ENCODE assay signal across 27 cellular contexts in genomic region chr6:5809471-5809870, GRCh38.
DNase-seq lines count a peak whose midpoint lies in the region; ATAC-seq and TF ChIP-seq lines count a peak whose summit lies in the region.
"Had no signal": no experiment of that assay in that cellular context is flagged by ENCODE, and none has a peak within 500 bp of the region (broad histone marks: within the 10 kb centered on the region; RNA-seq: fewer than 3 reads in every experiment).

No MANE protein-coding gene starts in this region.

- H3K79me2 ChIP-seq in OCI-LY1 (ENCODE audit: insufficient read depth, low read length): no peaks in the 10 kb centered on the region

- H3K27ac ChIP-seq in CD4-positive, alpha-beta memory T cell (ENCODE audit: low read depth, low read length): no peak overlapping the region
- no peak overlapping the region for H3K27ac ChIP-seq in OCI-LY1 (ENCODE audit: low read depth, low read length, poor library complexity, severe bottlenecking)
- H3K27ac ChIP-seq in gastroesophageal sphincter: no peak overlapping the region
- H3K27ac ChIP-seq: 22Rv1; BLaER1 treated with 17β-estradiol and CSF1 and Interleukin-3, amounts not matched to agents 10 nM and 100 nM; breast epithelium; ovary; skin epidermis; testis had no signal

- 60 to 93% methylated on average over 1 to 3 of the region's 4 CpGs for WGBS in gastroesophageal sphincter (ENCODE audit: low coverage in 1 of 2), 2 donors

- H3K36me3 Mint-ChIP-seq in activated CD4-positive, alpha-beta T cell treated with anti-CD3 and anti-CD28 coated beads for 36 hours (ENCODE audit: low read depth): peaks cover 3% of the 10 kb centered on the region
- H3K36me3 Mint-ChIP-seq in CD4-positive, alpha-beta memory T cell: peaks cover 2 to 10% of the 10 kb centered on the region in 2 donors
- peaks cover 13% of the 10 kb centered on the region for H3K36me3 Mint-ChIP-seq in memory B cell

- TF ChIP-seq EP300 in gastroesophageal sphincter (IDR thresholded peaks at IDR 0.05): no peak

- peak; percentile 16; the same call in 1 of the 2 replicates for TF ChIP-seq CTCF in OCI-LY1 (IDR thresholded peaks at IDR 0.05; ENCODE audit: low read length)
- no peak for TF ChIP-seq CTCF in gastroesophageal sphincter (IDR thresholded peaks at IDR 0.05)

- no peaks in the 10 kb centered on the region for H3K36me3 ChIP-seq in CD4-positive, alpha-beta memory T cell (ENCODE audit: insufficient read depth, low read length)
- H3K36me3 ChIP-seq in OCI-LY1 (ENCODE audit: insufficient read depth, low read length) (no peaks in the 10 kb centered on the region), gastroesophageal sphincter (no peaks in the 10 kb centered on the region)
- H3K36me3 ChIP-seq: breast epithelium, ovary had no signal

- POLR2A ChIA-PET in activated CD4-positive, alpha-beta T cell treated with anti-CD3 and anti-CD28 coated beads for 36 hours (lab: Charles Lee): no interaction called here
- POLR2A ChIA-PET in CD4-positive, alpha-beta memory T cell (lab: Charles Lee; ENCODE audit: partially characterized antibody): interaction anchor here (0.6 to 1.4 kb wide), 2 partner anchors 63 to 83 kb away, joined by 3 read pairs; no protein-coding TSS in a partner anchor

- H3K27me3 Mint-ChIP-seq in activated CD4-positive, alpha-beta T cell treated with anti-CD3 and anti-CD28 coated beads for 36 hours: no peaks in the 10 kb centered on the region
- H3K27me3 Mint-ChIP-seq in CD4-positive, alpha-beta memory T cell: no peaks in the 10 kb centered on the region
- no peaks in the 10 kb centered on the region for H3K27me3 Mint-ChIP-seq in memory B cell
- H3K27me3 Mint-ChIP-seq: activated naive CD4-positive, alpha-beta T cell treated with anti-CD3 and anti-CD28 coated beads, Interleukin-2, amount 50 U/mL, for 24 hours; stimulated activated naive CD8-positive, alpha-beta T cell treated with anti-CD3 and anti-CD28 coated beads, Interleukin-15, Interleukin-2, amounts not matched to agents 100 ng/mL and 50 ng/mL, for 24 hours had no signal

- H2AFZ ChIP-seq in OCI-LY1 (ENCODE audit: low read length): no peak overlapping the region

- no peak overlapping the region for H3K4me3 ChIP-seq in CD4-positive, alpha-beta memory T cell (ENCODE audit: low read length in 2 of 2)
- H3K4me3 ChIP-seq in OCI-LY1 (ENCODE audit: low read depth, low read length, poor library complexity, severe bottlenecking) (no peak overlapping the region), gastroesophageal sphincter (no peak overlapping the region)
- H3K4me3 ChIP-seq: BLaER1 treated with 17β-estradiol and CSF1 and Interleukin-3, amounts not matched to agents 10 nM and 100 nM; breast epithelium; lung; ovary; skin epidermis; testis had no signal

- H3K4me1 ChIP-seq in CD4-positive, alpha-beta memory T cell (ENCODE audit: insufficient read depth, low read length): peaks cover 20% of the 10 kb centered on the region
- H3K4me1 ChIP-seq in OCI-LY1 (ENCODE audit: insufficient read depth, low read length, severe bottlenecking) (no peaks in the 10 kb centered on the region), gastroesophageal sphincter (no peaks in the 10 kb centered on the region)
- H3K4me1 ChIP-seq: breast epithelium, testis had no signal

- no peak overlapping the region for H3K4me3 Mint-ChIP-seq in activated CD4-positive, alpha-beta T cell treated with anti-CD3 and anti-CD28 coated beads for 36 hours
- no peak overlapping the region for H3K4me3 Mint-ChIP-seq in CD4-positive, alpha-beta memory T cell
- H3K4me3 Mint-ChIP-seq in memory B cell: no peak overlapping the region
- H3K4me3 Mint-ChIP-seq: activated naive CD4-positive, alpha-beta T cell treated with anti-CD3 and anti-CD28 coated beads, Interleukin-2, amount 50 U/mL, for 24 hours; stimulated activated naive CD8-positive, alpha-beta T cell treated with anti-CD3 and anti-CD28 coated beads, Interleukin-15, Interleukin-2, amounts not matched to agents 100 ng/mL and 50 ng/mL, for 24 hours; T-helper 1 cell treated with Interleukin-12 subunit alpha and Interleukin-12 subunit beta and Interleukin-4 antibody, amounts not matched to agents 30 μg/mL and 1 μg/mL, for 36 hours had no signal

- no peaks in the 10 kb centered on the region for H3K27me3 ChIP-seq in CD4-positive, alpha-beta memory T cell (ENCODE audit: insufficient read depth, low read length)
- H3K27me3 ChIP-seq in OCI-LY1 (ENCODE audit: insufficient read depth, low read length) (no peaks in the 10 kb centered on the region), gastroesophageal sphincter (no peaks in the 10 kb centered on the region)
- H3K27me3 ChIP-seq: BLaER1 treated with 17β-estradiol and CSF1 and Interleukin-3, amounts not matched to agents 10 nM and 100 nM; breast epithelium; ovary; testis had no signal

- intact Hi-C loops in activated CD4-positive, alpha-beta T cell treated with anti-CD3 and anti-CD28 coated beads for 36 hours (cut with DNase I, micrococcal nuclease): no loop called here
- intact Hi-C loops in CD4-positive, alpha-beta memory T cell (cut with micrococcal nuclease): no loop called here

- H3K4me1 Mint-ChIP-seq in activated CD4-positive, alpha-beta T cell treated with anti-CD3 and anti-CD28 coated beads for 36 hours: peaks cover 25% of the 10 kb centered on the region
- H3K4me1 Mint-ChIP-seq in CD4-positive, alpha-beta memory T cell: peaks cover 18 to 30% (median 22%) of the 10 kb centered on the region in 4 donors
- peaks cover 14% of the 10 kb centered on the region for H3K4me1 Mint-ChIP-seq in memory B cell

- peak; percentile 25 for DNase-seq in activated CD4-positive, alpha-beta T cell treated with anti-CD3 and anti-CD28 coated beads for 36 hours
- DNase-seq in activated CD4-positive, alpha-beta T cell treated with anti-CD3 and anti-CD28 coated beads for 4 hours: no peak
- peak in 3 of 5 donors; percentile 10 to 18 (median 12) for DNase-seq in CD4-positive, alpha-beta memory T cell
- no peak for DNase-seq in memory B cell (ENCODE audit: low spot score in 2 of 2)
- DNase-seq in effector CD8-positive, alpha-beta T cell (lab: John Stamatoyannopoulos, UW): no peak
- DNase-seq: anterior cingulate cortex, hippocampal formation, KG1, left cardiac atrium, MM.1S, NCI-H1930, NCI-H524 treated with DMSO at 0.1 percent for 48 hours, ovary, SK-N-SH, testis had no signal

- no peaks in the 10 kb centered on the region for H4K20me1 ChIP-seq in OCI-LY1 (ENCODE audit: insufficient read depth, low read length)
- H4K20me1 ChIP-seq: BLaER1 treated with 17β-estradiol and CSF1 and Interleukin-3, amounts not matched to agents 10 nM and 100 nM had no signal

- no peak overlapping the region for H3K4me2 ChIP-seq in OCI-LY1 (ENCODE audit: low read length)
- H3K4me2 ChIP-seq: SK-N-SH had no signal

- no peak overlapping the region for H3K9ac ChIP-seq in OCI-LY1 (ENCODE audit: low read length)
- H3K9ac ChIP-seq: BLaER1 treated with 17β-estradiol and CSF1 and Interleukin-3, amounts not matched to agents 10 nM and 100 nM; SK-N-SH had no signal

- peaks cover 4% of the 10 kb centered on the region for H3K9me3 Mint-ChIP-seq in activated CD4-positive, alpha-beta T cell treated with anti-CD3 and anti-CD28 coated beads for 36 hours (ENCODE audit: low read depth)
- H3K9me3 Mint-ChIP-seq in CD4-positive, alpha-beta memory T cell: peaks cover 0 to 16% (median 10%) of the 10 kb centered on the region in 8 donors
- peaks cover 10% of the 10 kb centered on the region for H3K9me3 Mint-ChIP-seq in memory B cell
- H3K9me3 Mint-ChIP-seq: activated naive CD4-positive, alpha-beta T cell treated with anti-CD3 and anti-CD28 coated beads, Interleukin-2, amount 50 U/mL, for 24 hours had no signal

- no peak overlapping the region for H3K27ac Mint-ChIP-seq in activated CD4-positive, alpha-beta T cell treated with anti-CD3 and anti-CD28 coated beads for 36 hours
- H3K27ac Mint-ChIP-seq in CD4-positive, alpha-beta memory T cell: peak overlapping the region in 5 of 7 donors; percentile 54 to 87 (median 70)
- H3K27ac Mint-ChIP-seq in memory B cell: peak overlapping the region; percentile 23
- H3K27ac Mint-ChIP-seq: activated naive CD4-positive, alpha-beta T cell treated with anti-CD3 and anti-CD28 coated beads, Interleukin-2, amount 50 U/mL, for 24 hours; stimulated activated naive CD8-positive, alpha-beta T cell treated with anti-CD3 and anti-CD28 coated beads, Interleukin-15, Interleukin-2, amounts not matched to agents 100 ng/mL and 50 ng/mL, for 24 hours; T-helper 1 cell treated with Interleukin-12 subunit alpha and Interleukin-12 subunit beta and Interleukin-4 antibody, amounts not matched to agents 30 μg/mL and 1 μg/mL, for 36 hours had no signal

- no peaks in the 10 kb centered on the region for H3F3A ChIP-seq in OCI-LY1 (ENCODE audit: insufficient read depth, low read length)

- CTCF ChIA-PET in activated CD4-positive, alpha-beta T cell treated with anti-CD3 and anti-CD28 coated beads for 36 hours (lab: Charles Lee): interaction anchor here (0.7 kb wide), 1 partner anchor 113 kb away, joined by 3 read pairs; no protein-coding TSS in a partner anchor
- CTCF ChIA-PET in CD4-positive, alpha-beta memory T cell (lab: Charles Lee; ENCODE audit: partially characterized antibody): interaction anchor here (0.5 kb wide), 1 partner anchor 199 kb away, joined by 3 read pairs; no protein-coding TSS in a partner anchor

- H3K9me3 ChIP-seq in CD4-positive, alpha-beta memory T cell (ENCODE audit: control insufficient read depth in 1 of 2, low read length in 2 of 2): no peaks in the 10 kb centered on the region
- H3K9me3 ChIP-seq in OCI-LY1 (ENCODE audit: low read length) (peaks cover 4% of the 10 kb centered on the region; the same call in 1 of the 2 replicates), gastroesophageal sphincter (peaks cover 0 to 12% (median 0%) of the 10 kb centered on the region in 3 donors)
- H3K9me3 ChIP-seq: ovary, SK-N-SH, testis had no signal

- H3K9me2 ChIP-seq in OCI-LY1 (ENCODE audit: low read depth, low read length): no peaks in the 10 kb centered on the region
- H3K9me2 ChIP-seq: SK-N-SH had no signal

- ATAC-seq in activated CD4-positive, alpha-beta T cell treated with anti-CD3 and anti-CD28 coated beads for 36 hours: no peak
- ATAC-seq in memory B cell (ENCODE audit: low read depth) (no peak), GM21526 (IDR thresholded peaks at IDR 0.05; ENCODE audit: low FRiP score, unreplicated experiment) (no peak), gastroesophageal sphincter (no peak)
- ATAC-seq: left cardiac atrium, Right ventricle myocardium inferior had no signal

- no peak for TF ChIP-seq POLR2A in gastroesophageal sphincter (IDR thresholded peaks at IDR 0.05)

Comparison
In these comparisons a context has a peak if more than half of its experiments do, and no peak if none do; other contexts are left out.
1. DNase-seq: peak in activated CD4-positive, alpha-beta T cell treated with anti-CD3 and anti-CD28 coated beads for 36 hours (single experiment) and CD4-positive, alpha-beta memory T cell (3 of 5); none in activated CD4-positive, alpha-beta T cell treated with anti-CD3 and anti-CD28 coated beads for 4 hours (0 of 2), memory B cell (0 of 2) and effector CD8-positive, alpha-beta T cell (single experiment).